ENCODE assay signal across 23 cellular contexts in the genomic region with DNA sequence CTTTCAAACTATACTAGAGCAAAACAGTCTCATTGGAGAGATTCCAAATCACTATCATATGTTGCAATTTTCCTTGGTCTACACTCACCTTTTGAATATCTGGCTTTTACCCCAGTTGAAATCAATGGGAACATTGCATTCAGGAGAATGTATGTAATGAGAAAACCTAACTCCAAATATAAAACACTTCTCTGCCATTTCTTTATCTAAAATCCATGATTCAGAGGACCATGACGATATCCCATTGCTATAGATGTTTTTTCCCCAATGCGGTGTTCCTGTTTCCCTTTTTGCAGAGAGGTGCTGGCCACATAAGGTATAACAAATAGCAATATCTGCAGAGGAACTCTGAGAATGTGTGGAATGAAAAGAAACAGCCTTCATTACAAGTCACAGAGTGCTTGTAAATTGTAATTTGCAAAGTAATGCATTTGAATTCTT. TPM values are rescaled to one million over a fixed set of nuclear protein-coding genes. Genes with fewer than 3 reads are reported as not detected.
DNase-seq lines count a peak whose midpoint lies in the region; ATAC-seq, FAIRE-seq and TF ChIP-seq lines count a peak whose summit lies in the region.
"Had no signal": no experiment of that assay in that cellular context is flagged by ENCODE, and none has a peak within 500 bp of the region (broad histone marks: within the 10 kb centered on the region; RNA-seq: fewer than 3 reads in every experiment).

No MANE protein-coding gene starts in this region.

- no peak overlapping the region for H3K56ac ChIP-seq in IMR-90 (ENCODE audit: extremely low read depth, insufficient read depth, low read length)

- no CpG with 5 or more reads among the region's 2 CpGs for WGBS in IMR-90 (ENCODE audit: extremely low coverage in 2 of 2, insufficient read length in 1 of 2), 2 experiments

- BruUV-seq in IMR-90 (replicated peaks; lab: Mats Ljungman, UMichigan): no TSS peak

- peak overlapping the region; percentile 31; the same call in 1 of the 2 replicates for H3K4me2 ChIP-seq in IMR-90 (ENCODE audit: low read depth, low read length)
- peak overlapping the region; percentile 5 for H3K4me2 ChIP-seq in astrocyte (ENCODE audit: low read length)
- H3K4me2 ChIP-seq in neural progenitor cell: peak overlapping the region; percentile 42

- dilution Hi-C loops in IMR-90 (cut with HindIII; ENCODE audit: low sequenced_read_pairs, unreplicated experiment): no loop called here

- H2BK120ac ChIP-seq in IMR-90 (ENCODE audit: low read depth, low read length): no peak overlapping the region

- ATAC-seq in IMR-90 (ENCODE audit: low read depth) (no peak), HG03460 (IDR thresholded peaks at IDR 0.05; ENCODE audit: unreplicated experiment) (no peak)
- no peak for ATAC-seq in activated T-cell treated with anti-CD3 and anti-CD28 coated beads, Interleukin-2, amount 50 U/mL, for 72 hours (replicated peaks in 1 of 2)
- ATAC-seq: activated T-helper 17 cell treated with anti-CD3 and anti-CD28 coated beads, Interleukin-2, amount 50 U/mL, for 72 hours; foreskin keratinocyte; left colon; psoas muscle; stimulated activated naive CD8-positive, alpha-beta T cell treated with anti-CD3 and anti-CD28 coated beads, Interleukin-15, Interleukin-2, amounts not matched to agents 100 U/mL and 50 U/mL, for 24 hours had no signal

- TF ChIP-seq CTCF in IMR-90 (conservative IDR thresholded peaks at IDR 0.05; ENCODE audit: low read depth, low read length) (no peak), astrocyte (IDR thresholded peaks at IDR 0.05; ENCODE audit: insufficient read depth, low read depth, low read length) (no peak), fibroblast of mammary gland (conservative IDR thresholded peaks at IDR 0.05; ENCODE audit: control insufficient read depth, insufficient read depth, low read depth, low read length) (no peak), neural progenitor cell (IDR thresholded peaks at IDR 0.05) (no peak)

- intact Hi-C loops in IMR-90 (cut with micrococcal nuclease): no loop called here

- H2BK15ac ChIP-seq in IMR-90 (ENCODE audit: low read depth, low read length): no peak overlapping the region

- H3K9me3 ChIP-seq in IMR-90 (ENCODE audit: control insufficient read depth, insufficient read depth, low read length): no peaks in the 10 kb centered on the region
- no peaks in the 10 kb centered on the region for H3K9me3 ChIP-seq in astrocyte (ENCODE audit: insufficient read depth, low read depth, low read length)
- H3K9me3 ChIP-seq in neural progenitor cell (ENCODE audit: low read depth): no peaks in the 10 kb centered on the region
- H3K9me3 ChIP-seq: psoas muscle had no signal

- in situ Hi-C loops in IMR-90 (cut with MboI; ENCODE audit: low sequenced_read_pairs): no loop called here

- H2AK9ac ChIP-seq in IMR-90 (replicated peaks; ENCODE audit: low read depth, low read length, poor library complexity): no peak overlapping the region

- no peaks in the 10 kb centered on the region for H3K27me3 ChIP-seq in IMR-90 (ENCODE audit: control insufficient read depth, insufficient read depth, low read length)
- no peaks in the 10 kb centered on the region for H3K27me3 ChIP-seq in astrocyte (ENCODE audit: insufficient read depth, low read length)
- H3K27me3 ChIP-seq in neural progenitor cell: peaks cover 24% of the 10 kb centered on the region
- H3K27me3 ChIP-seq: foreskin keratinocyte had no signal

- DNase-seq in IMR-90 (peak; percentile 41), astrocyte (ENCODE audit: low read depth) (peak; percentile 59), fibroblast of mammary gland (ENCODE audit: low read depth) (peak; percentile 68), neural progenitor cell (ENCODE audit: low spot score) (no peak), NCI-H2196 treated with DMSO at 0.1 percent for 48 hours (lab: John Stamatoyannopoulos, UW; ENCODE audit: unreplicated experiment) (no peak)
- no peak for DNase-seq in activated T-cell treated with anti-CD3 and anti-CD28 coated beads, Interleukin-2, amount 50 U/mL, for 48 hours
- no peak for DNase-seq in activated T-cell treated with anti-CD3 and anti-CD28 coated beads, Interleukin-2, amount 50 U/mL, for 72 hours
- DNase-seq: activated CD4-positive, alpha-beta T cell treated with anti-CD3 and anti-CD28 coated beads, Interleukin-2, amount 50 U/mL, for 4 hours; activated CD4-positive, CD25-positive, alpha-beta regulatory T cell; activated naive CD4-positive, alpha-beta T cell treated with anti-CD3 and anti-CD28 coated beads, Interleukin-2, amount 50 U/mL, for 16 hours; anterior cingulate cortex; CD4-positive, CD25-positive, alpha-beta regulatory T cell; foreskin keratinocyte; GOT3; left colon; NCI-H1092 treated with DMSO at 0.1 percent for 48 hours; psoas muscle; stimulated activated naive CD8-positive, alpha-beta T cell treated with anti-CD3 and anti-CD28 coated beads, Interleukin-15, Interleukin-2, amounts not matched to agents 100 U/mL and 50 U/mL, for 24 hours had no signal

- no peak for TF ChIP-seq POLR2A in IMR-90 (IDR thresholded peaks at IDR 0.05; ENCODE audit: low read depth, low read length)

- H3K4me1 Mint-ChIP-seq in astrocyte (ENCODE audit: low read depth, unreplicated experiment) (peaks cover 12% of the 10 kb centered on the region), neural progenitor cell (peaks cover 16% of the 10 kb centered on the region)
- peaks cover 29% of the 10 kb centered on the region for H3K4me1 Mint-ChIP-seq in activated T-cell treated with anti-CD3 and anti-CD28 coated beads, Interleukin-2, amount 50 U/mL, for 72 hours (ENCODE audit: low read depth)

- H4K8ac ChIP-seq in IMR-90 (ENCODE audit: low read depth in 2 of 2, low read length in 2 of 2): no peak overlapping the region

- POLR2A ChIA-PET in IMR-90 (lab: Charles Lee; ENCODE audit: unreplicated experiment): no interaction called here

- H4K20me1 ChIP-seq in IMR-90 (ENCODE audit: insufficient read depth, low read length): no peaks in the 10 kb centered on the region
- H4K20me1 ChIP-seq in astrocyte (ENCODE audit: insufficient read depth, low read length): no peaks in the 10 kb centered on the region
- no peaks in the 10 kb centered on the region for H4K20me1 ChIP-seq in neural progenitor cell (ENCODE audit: low read depth)

- H3K36me3 ChIP-seq in IMR-90 (ENCODE audit: control insufficient read depth, insufficient read depth, low read length) (no peaks in the 10 kb centered on the region), astrocyte (ENCODE audit: insufficient read depth, low read length) (no peaks in the 10 kb centered on the region), neural progenitor cell (no peaks in the 10 kb centered on the region)

- H3K4me3 ChIP-seq in IMR-90 (ENCODE audit: insufficient read depth, low read depth, low read length) (no peak overlapping the region), astrocyte (ENCODE audit: insufficient read depth, low read depth, low read length) (no peak overlapping the region), fibroblast of mammary gland (ENCODE audit: control insufficient read depth, low read depth, low read length) (no peak overlapping the region), neural progenitor cell (no peak overlapping the region)
- H3K4me3 ChIP-seq: psoas muscle had no signal

- H2AFZ ChIP-seq in IMR-90 (replicated peaks; ENCODE audit: low read length, poor library complexity) (no peak overlapping the region), astrocyte (ENCODE audit: low read depth, low read length) (no peak overlapping the region), neural progenitor cell (replicated peaks) (no peak overlapping the region)

- H4K5ac ChIP-seq in IMR-90 (ENCODE audit: low read depth, low read length): no peak overlapping the region

- H3K4me1 ChIP-seq in IMR-90 (ENCODE audit: control insufficient read depth, insufficient read depth, low read length) (peaks cover 4% of the 10 kb centered on the region), astrocyte (ENCODE audit: insufficient read depth, low read length) (peaks cover 18% of the 10 kb centered on the region), neural progenitor cell (peaks cover 24% of the 10 kb centered on the region)

- H3K4me3 Mint-ChIP-seq in astrocyte (ENCODE audit: unreplicated experiment) (no peak overlapping the region), neural progenitor cell (no peak overlapping the region)
- no peak overlapping the region for H3K4me3 Mint-ChIP-seq in activated T-cell treated with anti-CD3 and anti-CD28 coated beads, Interleukin-2, amount 50 U/mL, for 72 hours
- H3K4me3 Mint-ChIP-seq: activated T-helper 17 cell treated with anti-CD3 and anti-CD28 coated beads, Interleukin-2, amount 50 U/mL, for 72 hours had no signal

- H3F3A ChIP-seq in neural progenitor cell (ENCODE audit: low read depth): peaks cover 24% of the 10 kb centered on the region

- peaks cover 0 to 11% of the 10 kb centered on the region in 2 experiments; a peak in 2 of 4 replicates for H3K79me1 ChIP-seq in IMR-90 (ENCODE audit: low read depth in 1 of 2, low read length in 2 of 2)

- FAIRE-seq in astrocyte (lab: Jason Lieb, UNC): no peak
- FAIRE-seq: D721Med, GM12891 had no signal

- H3K18ac ChIP-seq in IMR-90 (ENCODE audit: low read depth, low read length): no peak overlapping the region

- H3K14ac ChIP-seq in IMR-90 (replicated peaks; ENCODE audit: low read depth, low read length): no peak overlapping the region

- no peak overlapping the region for H2BK5ac ChIP-seq in IMR-90 (ENCODE audit: low read depth, low read length, poor library complexity, severe bottlenecking)

- peak overlapping the region; percentile 16; the same call in 1 of the 2 replicates for H2BK20ac ChIP-seq in IMR-90 (ENCODE audit: low read depth, low read length)

- no peak overlapping the region for H3K23ac ChIP-seq in IMR-90 (ENCODE audit: low read depth, low read length)

- H3K9me3 Mint-ChIP-seq in astrocyte (ENCODE audit: unreplicated experiment) (no peaks in the 10 kb centered on the region), neural progenitor cell (no peaks in the 10 kb centered on the region)
- H3K9me3 Mint-ChIP-seq in activated T-cell treated with anti-CD3 and anti-CD28 coated beads, Interleukin-2, amount 50 U/mL, for 72 hours: no peaks in the 10 kb centered on the region
- H3K9me3 Mint-ChIP-seq: activated T-helper 17 cell treated with anti-CD3 and anti-CD28 coated beads, Interleukin-2, amount 50 U/mL, for 72 hours; CD4-positive, CD25-positive, alpha-beta regulatory T cell had no signal

- H3K9ac ChIP-seq in IMR-90 (ENCODE audit: low read depth, low read length): no peak overlapping the region
- no peak overlapping the region for H3K9ac ChIP-seq in astrocyte (ENCODE audit: low read length)
- H3K9ac ChIP-seq in neural progenitor cell: no peak overlapping the region

- H3K27ac ChIP-seq in IMR-90 (ENCODE audit: insufficient read depth, low read length): no peak overlapping the region
- H3K27ac ChIP-seq in astrocyte (ENCODE audit: low read depth, low read length): no peak overlapping the region
- no peak overlapping the region for H3K27ac ChIP-seq in neural progenitor cell
- H3K27ac ChIP-seq: foreskin keratinocyte, psoas muscle had no signal

- H3K27ac Mint-ChIP-seq in astrocyte (ENCODE audit: unreplicated experiment) (no peak overlapping the region), neural progenitor cell (no peak overlapping the region)
- no peak overlapping the region for H3K27ac Mint-ChIP-seq in activated T-cell treated with anti-CD3 and anti-CD28 coated beads, Interleukin-2, amount 50 U/mL, for 72 hours
- H3K27ac Mint-ChIP-seq: activated T-helper 17 cell treated with anti-CD3 and anti-CD28 coated beads, Interleukin-2, amount 50 U/mL, for 72 hours; CD4-positive, CD25-positive, alpha-beta regulatory T cell had no signal

- H3K27me3 Mint-ChIP-seq in astrocyte (ENCODE audit: low read depth, unreplicated experiment) (peaks cover 19% of the 10 kb centered on the region), neural progenitor cell (ENCODE audit: insufficient read depth, low read depth) (peaks cover 9% of the 10 kb centered on the region)
- H3K27me3 Mint-ChIP-seq in activated T-cell treated with anti-CD3 and anti-CD28 coated beads, Interleukin-2, amount 50 U/mL, for 72 hours (ENCODE audit: low read depth): peaks cover 35% of the 10 kb centered on the region
- H3K27me3 Mint-ChIP-seq: activated T-helper 17 cell treated with anti-CD3 and anti-CD28 coated beads, Interleukin-2, amount 50 U/mL, for 72 hours; CD4-positive, CD25-positive, alpha-beta regulatory T cell had no signal

- TF ChIP-seq RAD21 in IMR-90 (IDR thresholded peaks at IDR 0.05; ENCODE audit: low read length): no peak

- H3K9me1 ChIP-seq in IMR-90 (ENCODE audit: insufficient read depth, low read length): no peaks in the 10 kb centered on the region; the same call in 1 of the 2 replicates

- no peak overlapping the region for H2AK5ac ChIP-seq in IMR-90 (ENCODE audit: low read depth, low read length)

- no peaks in the 10 kb centered on the region for H3K36me3 Mint-ChIP-seq in astrocyte (ENCODE audit: low read depth, unreplicated experiment)
- H3K36me3 Mint-ChIP-seq in neural progenitor cell: no peaks in the 10 kb centered on the region
- peaks cover 0 to 1% of the 10 kb centered on the region in 2 donors for H3K36me3 Mint-ChIP-seq in activated T-cell treated with anti-CD3 and anti-CD28 coated beads, Interleukin-2, amount 50 U/mL, for 72 hours (ENCODE audit: insufficient read depth in 2 of 2)
- H3K36me3 Mint-ChIP-seq: CD4-positive, CD25-positive, alpha-beta regulatory T cell had no signal

- CTCF ChIA-PET in IMR-90 (lab: Yijun Ruan, JAX): no interaction called here

- H3K79me2 ChIP-seq in astrocyte (ENCODE audit: insufficient read depth, low read length): peaks cover 5% of the 10 kb centered on the region
- H3K79me2 ChIP-seq in neural progenitor cell (ENCODE audit: low read depth): no peaks in the 10 kb centered on the region

- H3K4ac ChIP-seq in IMR-90 (ENCODE audit: low read depth, low read length): no peak overlapping the region

- H4K91ac ChIP-seq in IMR-90 (ENCODE audit: insufficient read depth, low read depth, low read length): no peak overlapping the region

RNA-seq across cellular contexts. Expression of a gene that starts 3.7 kb away (rescaled TPM):
- 1.9 and 2.9 TPM in 2 replicates for total RNA-seq in IMR-90 (2012; rRNA removed)
- polyA plus RNA-seq in IMR-90 (2012; rRNA removed): 3.4 and 5.3 TPM in 2 replicates
- 0.65 and 1.5 TPM in 2 replicates for polyA plus RNA-seq in IMR-90 (2012; cell fraction: cytosol; rRNA removed)
- 15.7 and 27.7 TPM in 2 replicates for polyA plus RNA-seq in IMR-90 (2012; cell fraction: nucleus; rRNA removed; ENCODE audit: low replicate concordance)
- total RNA-seq in astrocyte: not detected in 2 replicates
- 0.12 and 0.37 TPM in 2 replicates for total RNA-seq in neural progenitor cell (ENCODE audit: low replicate concordance)
- 1 to 10 TPM; 1.4 to 2.3 TPM for total RNA-seq in activated T-cell treated with anti-CD3 and anti-CD28 coated beads, Interleukin-2, amount 50 U/mL, for 72 hours
- total RNA-seq: left colon, SK-MEL-5 had no signal

Comparison
In these comparisons a context has a peak if more than half of its experiments do, and no peak if none do; other contexts are left out.
1. DNase-seq: peak in IMR-90 (single experiment), astrocyte (single experiment) and fibroblast of mammary gland (single experiment); none in neural progenitor cell (single experiment), NCI-H2196 treated with DMSO at 0.1 percent for 48 hours (single experiment), activated T-cell treated with anti-CD3 and anti-CD28 coated beads, Interleukin-2, amount 50 U/mL, for 48 hours (0 of 2) and activated T-cell treated with anti-CD3 and anti-CD28 coated beads, Interleukin-2, amount 50 U/mL, for 72 hours (0 of 2).
2. Peak in every context shown above with its lines, with median percentiles within 50 percentile points of each other: H3K4me2 ChIP-seq.